In the genomic region with DNA sequence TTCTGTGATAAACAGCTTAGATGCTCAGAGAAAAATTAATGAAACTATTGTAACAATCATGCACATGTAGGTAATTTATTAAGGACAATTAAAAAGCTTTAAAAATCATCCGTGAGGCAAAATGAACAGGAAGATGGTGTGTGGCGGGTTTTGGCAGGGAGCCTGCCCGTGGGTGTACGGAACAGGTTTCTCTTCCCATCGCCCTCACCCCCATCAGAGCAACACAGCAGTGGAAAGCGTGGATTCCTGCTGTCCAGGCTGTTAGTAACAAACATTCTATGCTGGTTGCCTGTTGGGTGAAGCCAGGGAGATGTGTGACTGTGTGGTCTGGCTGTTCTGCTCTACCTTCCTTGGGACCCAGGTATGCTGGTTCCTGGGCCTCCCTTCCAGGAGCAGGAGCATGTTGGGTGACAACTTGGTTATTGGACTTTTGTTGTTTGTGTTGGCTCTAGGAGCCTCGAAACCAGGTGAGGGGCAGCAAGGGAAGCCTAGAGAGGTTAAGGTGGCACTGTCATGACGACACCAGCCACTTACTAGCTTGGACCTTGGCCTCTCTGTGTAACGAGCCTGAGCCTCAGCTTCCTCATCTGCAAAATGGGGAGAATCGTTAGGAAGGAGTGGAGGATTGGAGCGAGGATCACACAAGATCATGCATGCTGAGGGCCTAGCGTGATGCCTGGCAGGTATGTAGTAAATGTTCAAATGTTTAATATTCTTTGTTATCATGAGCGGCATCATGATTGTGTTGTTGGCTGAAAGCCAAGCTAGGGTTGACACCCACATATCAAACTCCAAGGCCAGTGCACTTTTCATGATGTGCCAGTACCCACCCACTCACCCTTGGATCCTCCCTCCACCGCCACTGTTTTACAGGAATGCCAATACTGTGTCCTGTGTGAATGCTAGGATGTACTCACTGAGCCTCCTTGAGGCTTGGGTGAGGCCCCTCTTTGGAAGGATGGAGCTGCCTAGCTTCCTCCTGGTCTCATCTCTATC, we compare ENCODE assay signal across 19 cellular contexts.
A peak's percentile ranks its signal among the peaks of the same experiment; 100 is the strongest.
DNase-seq lines count a peak whose midpoint lies in the region; ATAC-seq, FAIRE-seq and TF ChIP-seq lines count a peak whose summit lies in the region.
"Had no signal": no experiment of that assay in that cellular context is flagged by ENCODE, and none has a peak within 500 bp of the region (broad histone marks: within the 10 kb centered on the region; RNA-seq: fewer than 3 reads in every experiment).

No MANE protein-coding gene starts in this region.

- no peaks in the 10 kb centered on the region for H3K9me3 ChIP-seq in BLaER1
- peaks cover 5% of the 10 kb centered on the region for H3K9me3 ChIP-seq in KOPT-K1 (ENCODE audit: insufficient read depth, low read length, poor library complexity, severe bottlenecking)
- H3K9me3 ChIP-seq in K562 (replicated peaks; ENCODE audit: control insufficient read depth, insufficient read depth, low read depth, low read length) = no peaks in the 10 kb centered on the region
- H3K9me3 ChIP-seq: adrenal gland, neutrophil, thoracic aorta had no signal

- H3K79me2 ChIP-seq in K562 (ENCODE audit: control insufficient read depth, insufficient read depth, low read length) = peaks cover 10% of the 10 kb centered on the region; the same call in 2 of the 3 replicates

- ATAC-seq in K562 = no peak
- no peak for ATAC-seq in GM18870 (IDR thresholded peaks at IDR 0.05; ENCODE audit: unreplicated experiment)
- no peak for ATAC-seq in HG02678 (IDR thresholded peaks at IDR 0.05; ENCODE audit: unreplicated experiment)
- ATAC-seq: activated CD4-positive, CD25-positive, alpha-beta regulatory T cell treated with anti-CD3 and anti-CD28 coated beads, Interleukin-2, amount 50 U/mL, for 24 hours; SK-N-SH treated with all-trans-retinoic acid at 6 μM for 48 hours had no signal

- intact Hi-C loops in K562 (cut with micrococcal nuclease) = no loop called here

- H3K9ac ChIP-seq in BLaER1 (peak overlapping the region; percentile 95), K562 (ENCODE audit: insufficient read depth in 1 of 2, low read depth in 2 of 2, low read length in 2 of 2) (no peak overlapping the region)

- no peaks in the 10 kb centered on the region for H3K27me3 ChIP-seq in BLaER1
- H3K27me3 ChIP-seq in K562 (ENCODE audit: control insufficient read depth in 2 of 2, insufficient read depth in 2 of 2, low read length in 2 of 2) = no peaks in the 10 kb centered on the region
- H3K27me3 ChIP-seq: adrenal gland, MG63 had no signal

- H3K27ac ChIP-seq in BLaER1 (peak overlapping the region; percentile 99), KOPT-K1 (ENCODE audit: low read depth, low read length, poor library complexity, severe bottlenecking) (peak overlapping the region; percentile 97), K562 (ENCODE audit: extremely low read depth, low read depth, low read length) (no peak overlapping the region)
- H3K27ac ChIP-seq: neutrophil, RWPE1, thoracic aorta had no signal

- POLR2A ChIA-PET in K562 (lab: Yijun Ruan, JAX) = no interaction called here

- TF ChIP-seq CTCF in K562 (IDR thresholded peaks at IDR 0.05 in 2 of 3, conservative IDR thresholded peaks at IDR 0.05 in 1 of 3; ENCODE audit: insufficient read depth in 2 of 3, low read depth in 1 of 3, low read length in 3 of 3) (no peak), nephron progenitor cell (IDR thresholded peaks at IDR 0.05) (no peak)

- TF ChIP-seq RAD21 in K562 (CRISPR knock-in tag; conservative IDR thresholded peaks at IDR 0.05 in 1 of 2, IDR thresholded peaks at IDR 0.05 in 1 of 2) = no peak

- H3K36me3 ChIP-seq in BLaER1 = peaks cover 52% of the 10 kb centered on the region
- H3K36me3 ChIP-seq in KOPT-K1 (ENCODE audit: insufficient read depth, low read length) = peaks cover 44% of the 10 kb centered on the region
- H3K36me3 ChIP-seq in K562 (ENCODE audit: control insufficient read depth, insufficient read depth, low read length) = no peaks in the 10 kb centered on the region; the same call in 2 of the 3 replicates
- H3K36me3 ChIP-seq: adrenal gland, MG63, neutrophil, thoracic aorta had no signal

- FAIRE-seq in K562 (lab: Jason Lieb, UNC) = no peak

- H4K20me1 ChIP-seq in BLaER1 = no peaks in the 10 kb centered on the region
- peaks cover 10% of the 10 kb centered on the region for H4K20me1 ChIP-seq in K562 (replicated peaks; ENCODE audit: control insufficient read depth, insufficient read depth, low read length)

- TF ChIP-seq POLR2A in K562 (conservative IDR thresholded peaks at IDR 0.05) = no peak

- H3K4me1 ChIP-seq in BLaER1 (peaks cover 100% of the 10 kb centered on the region), K562 (replicated peaks in 1 of 2; ENCODE audit: control insufficient read depth in 2 of 2, insufficient read depth in 2 of 2, low read length in 2 of 2) (peaks cover 11 to 12% of the 10 kb centered on the region in 2 experiments; a peak in 3 of 5 replicates)

- H3K27ac Mint-ChIP-seq in nephron progenitor cell = peak overlapping the region; percentile 95

- H3K9me1 ChIP-seq in K562 (ENCODE audit: control insufficient read depth, insufficient read depth, low read length) = peaks cover 3% of the 10 kb centered on the region

- H3K4me3 ChIP-seq in BLaER1 = peak overlapping the region; percentile 70
- H3K4me3 ChIP-seq in K562 = no peak overlapping the region
- H3K4me3 ChIP-seq: adrenal gland, MG63, thoracic aorta had no signal

- TF ChIP-seq EP300 in K562 (IDR thresholded peaks at IDR 0.05; ENCODE audit: low read length) = no peak

- H3K27me3 Mint-ChIP-seq in nephron progenitor cell (ENCODE audit: low read depth, poor library complexity) = no peaks in the 10 kb centered on the region

- no peak overlapping the region for H2AFZ ChIP-seq in K562 (ENCODE audit: low read depth, low read length)

- peak overlapping the region; percentile 84 for H3K4me2 ChIP-seq in BLaER1
- H3K4me2 ChIP-seq in K562 (ENCODE audit: insufficient read depth, low read length) = no peak overlapping the region

- DNase-seq in K562 (ENCODE audit: extremely low read depth in 1 of 4, low spot score in 3 of 4) = no peak
- no peak for DNase-seq in nephron progenitor cell
- no peak for DNase-seq in C1 segment of cervical spinal cord (lab: John Stamatoyannopoulos, UW)
- no peak for DNase-seq in stimulated activated CD4-positive, alpha-beta T cell treated with anti-CD3 and anti-CD28 coated beads, Interleukin-2, amount 100 ng/mL, for 48 hours
- DNase-seq: activated effector memory CD4-positive, alpha-beta T cell treated with anti-CD3 and anti-CD28 coated beads, Interleukin-2, amount 50 U/mL, for 16 hours; Calu3; foreskin melanocyte; MG63; T1000 had no signal

- H3K4me3 Mint-ChIP-seq in nephron progenitor cell = no peak overlapping the region

- in situ Hi-C loops in K562 (cut with MboI) = no loop called here

- no peaks in the 10 kb centered on the region for H3K9me3 Mint-ChIP-seq in nephron progenitor cell

- CTCF ChIA-PET in K562 (lab: Yijun Ruan, JAX; ENCODE audit: low intra/inter-chr PET ratio) = no interaction called here

- H3K36me3 Mint-ChIP-seq in nephron progenitor cell (ENCODE audit: low read depth) = peaks cover 53% of the 10 kb centered on the region

- BruUV-seq in K562 (replicated peaks; lab: Mats Ljungman, UMichigan) = no TSS peak

- peaks cover 77% of the 10 kb centered on the region for H3K4me1 Mint-ChIP-seq in nephron progenitor cell

- 91% methylated on average over 13 of the region's 14 CpGs for WGBS in K562 (ENCODE audit: insufficient coverage, low coverage, missing lambda C conversion rate)

TF ChIP-seq in K562, 482 proteins besides CTCF, POLR2A, EP300 and RAD21:
- TF ChIP-seq BCOR (IDR thresholded peaks at IDR 0.05) = peak; percentile 77; the same call in 1 of the 2 replicates
- no peak for TF ChIP-seq HCFC1 (IDR thresholded peaks at IDR 0.05; ENCODE audit: low read depth, low read length)
- peak; percentile 78 for TF ChIP-seq NFIC (IDR thresholded peaks at IDR 0.05)
- no peak for TF ChIP-seq BRF1 (IDR thresholded peaks at IDR 0.05; ENCODE audit: borderline replicate concordance, extremely low read depth, insufficient read length)
- no peak for TF ChIP-seq BACH1 (tag; IDR thresholded peaks at IDR 0.05)
- TF ChIP-seq ADNP (tag; IDR thresholded peaks at IDR 0.05) = 0 out of 2 replicates have a peak, but pooled peaks have one; percentile 17
- no peak for TF ChIP-seq PHF20 (IDR thresholded peaks at IDR 0.05; ENCODE audit: partially characterized antibody)
- peak; percentile 42 to 66; a peak in 2 of 4 replicates for TF ChIP-seq KDM1A (IDR thresholded peaks at IDR 0.05)
- TF ChIP-seq HDAC3 (IDR thresholded peaks at IDR 0.05; ENCODE audit: borderline replicate concordance, partially characterized antibody) = no peak
- peak; percentile 75 for TF ChIP-seq RBM25 (IDR thresholded peaks at IDR 0.05; ENCODE audit: low read depth, low read length, severe bottlenecking)
- TF ChIP-seq COPS2 (conservative IDR thresholded peaks at IDR 0.05) = no peak
- no peak for TF ChIP-seq HLTF (IDR thresholded peaks at IDR 0.05)
- TF ChIP-seq RCOR1 (IDR thresholded peaks at IDR 0.05; ENCODE audit: borderline replicate concordance in 1 of 2, low read depth in 2 of 2, low read length in 2 of 2) = 0 out of 4 replicates have a peak, but pooled peaks of 1 of the 2 experiments have one; percentile 21
- no peak for TF ChIP-seq BRD4 (IDR thresholded peaks at IDR 0.05)
- no peak for TF ChIP-seq TAF9B (IDR thresholded peaks at IDR 0.05; ENCODE audit: partially characterized antibody)
TF ChIP-seq in K562: peak in this region for 6.
